31 cellular contexts compared by ENCODE assay signal in genomic region chr16:85081765-85082164, GRCh38. TPM values are rescaled to one million over a fixed set of nuclear protein-coding genes. Genes with fewer than 3 reads are reported as not detected.
"Had no signal": no experiment of that assay in that cellular context is flagged by ENCODE, and none has a peak within 500 bp of the region (broad histone marks: within the 10 kb centered on the region; RNA-seq: fewer than 3 reads in every experiment).

No MANE protein-coding gene starts in this region.

- H3K4me1 ChIP-seq: foreskin keratinocyte had no signal

- H3K79me2 ChIP-seq: parathyroid adenoma had no signal

- H3K27ac ChIP-seq: foreskin keratinocyte, parathyroid adenoma, stomach, suprapubic skin, tibial nerve had no signal

- H3K27me3 Mint-ChIP-seq: activated naive CD8-positive, alpha-beta T cell treated with anti-CD3 and anti-CD28 coated beads, Interleukin-2, amount 50 U/mL, for 24 hours; naive thymus-derived CD8-positive, alpha-beta T cell had no signal

- ATAC-seq: activated naive CD8-positive, alpha-beta T cell treated with anti-CD3 and anti-CD28 coated beads, Interleukin-2, amount 50 U/mL, for 24 hours had no signal

- H3K27ac Mint-ChIP-seq: activated naive CD8-positive, alpha-beta T cell treated with anti-CD3 and anti-CD28 coated beads, Interleukin-2, amount 50 U/mL, for 24 hours; mesothelial cell of epicardium; T-helper 1 cell treated with Interleukin-12 subunit alpha and Interleukin-12 subunit beta and Interleukin-4 antibody, amounts not matched to agents 30 μg/mL and 1 μg/mL, for 36 hours had no signal

- FAIRE-seq: endometrium, small intestine had no signal

- H3K9ac ChIP-seq: parathyroid adenoma had no signal

- H3K4me3 ChIP-seq: stomach, suprapubic skin, tibial nerve had no signal

- H2AFZ ChIP-seq: parathyroid adenoma had no signal

- DNase-seq: activated CD4-positive, alpha-beta T cell treated with anti-CD3 and anti-CD28 coated beads for 4 hours; activated CD4-positive, alpha-beta T cell treated with anti-CD3 and anti-CD28 coated beads, Interleukin-2, amount 50 U/mL, for 48 hours; activated CD4-positive, CD25-positive, alpha-beta regulatory T cell; activated CD8-positive, alpha-beta memory T cell treated with anti-CD3 and anti-CD28 coated beads, Interleukin-2, amount 50 U/mL, for 48 hours; activated effector memory CD4-positive, alpha-beta T cell treated with Interleukin-2 at 50 U/mL for 16 hours; activated naive CD4-positive, alpha-beta T cell treated with anti-CD3 and anti-CD28 coated beads, Interleukin-2, amount 50 U/mL, for 16 hours; activated naive CD8-positive, alpha-beta T cell treated with anti-CD3 and anti-CD28 coated beads, Interleukin-2, amount 50 U/mL, for 24 hours; activated T-cell treated with anti-CD3 and anti-CD28 coated beads, Interleukin-2, amount 50 U/mL, for 48 hours; foreskin keratinocyte; left ventricle myocardium superior; mammary epithelial cell; naive thymus-derived CD8-positive, alpha-beta T cell; stimulated activated CD4-positive, alpha-beta T cell treated with anti-CD3 and anti-CD28 coated beads, Interleukin-15, amount 100 ng/mL, for 24 hours; stomach; T1000 had no signal

- H3K27me3 ChIP-seq: stomach, suprapubic skin, tibial nerve had no signal

- H3K36me3 Mint-ChIP-seq: stimulated activated memory B cell treated with anti-CD40 and anti-IgM and Interleukin-4, amounts not matched to agents 10 μg/mL and 1 μg/mL and 100 μg/mL, for 72 hours had no signal

- H3K9me3 Mint-ChIP-seq: activated naive CD8-positive, alpha-beta T cell treated with anti-CD3 and anti-CD28 coated beads, Interleukin-2, amount 50 U/mL, for 24 hours; mesothelial cell of epicardium; naive thymus-derived CD8-positive, alpha-beta T cell; stimulated activated memory B cell treated with anti-CD40 and anti-IgM and Interleukin-4, amounts not matched to agents 10 μg/mL and 1 μg/mL and 100 μg/mL, for 72 hours; T-helper 1 cell treated with Interleukin-12 subunit alpha and Interleukin-12 subunit beta and Interleukin-4 antibody, amounts not matched to agents 30 μg/mL and 1 μg/mL, for 36 hours had no signal

- H3K9me3 ChIP-seq: neutrophil, stomach, suprapubic skin, tibial nerve had no signal

- H3K4me3 Mint-ChIP-seq: activated naive CD8-positive, alpha-beta T cell treated with anti-CD3 and anti-CD28 coated beads, Interleukin-2, amount 50 U/mL, for 24 hours; T-helper 1 cell treated with Interleukin-12 subunit alpha and Interleukin-12 subunit beta and Interleukin-4 antibody, amounts not matched to agents 30 μg/mL and 1 μg/mL, for 36 hours had no signal

RNA-seq across cellular contexts. Expression of gene CIBAR2, which starts 30.5 kb away (rescaled TPM):
- total RNA-seq: activated CD8-positive, alpha-beta memory T cell treated with anti-CD3 and anti-CD28 coated beads for 36 hours; cardiac septum; chondrocyte; foreskin keratinocyte; left ventricle myocardium superior; mammary epithelial cell; mesothelial cell of epicardium; naive thymus-derived CD8-positive, alpha-beta T cell; pulmonary artery endothelial cell; sciatic nerve; suprapubic skin; tibial nerve; urinary bladder had no signal
- polyA plus RNA-seq: esophagus; foreskin keratinocyte; mammary epithelial cell; naive thymus-derived CD8-positive, alpha-beta T cell; urinary bladder had no signal
